1 cellular context compared by ENCODE assay signal in genomic region chr11:56841210-56841810, GRCh38.
TF ChIP-seq lines count a peak whose summit lies in the region.

No MANE protein-coding gene starts in this region.

TF ChIP-seq in SK-N-SH, 30 proteins besides CTCF, POLR2A, EP300 and RAD21 (continued from another document):
- TF ChIP-seq PBX3 (IDR thresholded peaks at IDR 0.05) (no peak), RFX5 (IDR thresholded peaks at IDR 0.05; ENCODE audit: low read length) (no peak), TEAD4 (IDR thresholded peaks at IDR 0.05; ENCODE audit: borderline replicate concordance, insufficient read depth) (no peak), TCF12 (IDR thresholded peaks at IDR 0.05) (no peak)
TF ChIP-seq in SK-N-SH: peak in this region for 3.
